15 cellular contexts compared by ENCODE assay signal in genomic region chr3:185657691-185658503, GRCh38.
DNase-seq lines count a peak whose midpoint lies in the region; ATAC-seq, FAIRE-seq and TF ChIP-seq lines count a peak whose summit lies in the region.
"Had no signal": no experiment of that assay in that cellular context is flagged by ENCODE, and none has a peak within 500 bp of the region (broad histone marks: within the 10 kb centered on the region; RNA-seq: fewer than 3 reads in every experiment).

No MANE protein-coding gene starts in this region.

- FAIRE-seq in endothelial cell of umbilical vein (lab: Jason Lieb, UNC) (no peak), HTR-8/SVneo (lab: Jason Lieb, UNC) (no peak)
- FAIRE-seq: A204.1, GM19239 had no signal

- dilution Hi-C loops in endothelial cell of umbilical vein (cut with MboI; ENCODE audit: extremely low pct_ligation_motif_present, low sequenced_read_pairs), result no loop called here

- no peaks in the 10 kb centered on the region for H3K9me3 ChIP-seq in right cardiac atrium (ENCODE audit: control insufficient read depth, low read length)
- H3K9me3 ChIP-seq in endothelial cell of umbilical vein (replicated peaks; ENCODE audit: control insufficient read depth, insufficient read depth, low read length), result no peaks in the 10 kb centered on the region
- H3K9me3 ChIP-seq in prostate gland, result no peaks in the 10 kb centered on the region
- H3K9me3 ChIP-seq in neural progenitor cell (ENCODE audit: low read depth), result no peaks in the 10 kb centered on the region

- H3K4me3 Mint-ChIP-seq in neural progenitor cell, result no peak overlapping the region
- H3K4me3 Mint-ChIP-seq: activated T-cell treated with anti-CD3 and anti-CD28 coated beads, Interleukin-2, amount 50 U/mL, for 24 hours had no signal

- ATAC-seq in right cardiac atrium (no peak), Right ventricle myocardium inferior (no peak), HG03469 (IDR thresholded peaks at IDR 0.05; ENCODE audit: unreplicated experiment) (no peak)

- H4K20me1 ChIP-seq in endothelial cell of umbilical vein (replicated peaks; ENCODE audit: control insufficient read depth, extremely low read depth, insufficient read depth, low read length) (no peaks in the 10 kb centered on the region), neural progenitor cell (ENCODE audit: low read depth) (peaks cover 18% of the 10 kb centered on the region)

- CTCF ChIA-PET in endothelial cell of umbilical vein (lab: Charles Lee), result interaction anchor here (0.6 to 7.6 kb wide), 11 partner anchors 20 to 619 kb away, joined by 3 to 223 read pairs (median 5); no protein-coding TSS in a partner anchor

- H2AFZ ChIP-seq in endothelial cell of umbilical vein (ENCODE audit: low read depth, low read length), result no peak overlapping the region
- no peak overlapping the region for H2AFZ ChIP-seq in neural progenitor cell (replicated peaks)

- H3K27me3 ChIP-seq in right cardiac atrium (ENCODE audit: control insufficient read depth, insufficient read depth), result no peaks in the 10 kb centered on the region
- no peaks in the 10 kb centered on the region for H3K27me3 ChIP-seq in endothelial cell of umbilical vein (ENCODE audit: control insufficient read depth in 2 of 2, insufficient read depth in 2 of 2, low read length in 2 of 2)
- no peaks in the 10 kb centered on the region for H3K27me3 ChIP-seq in prostate gland (replicated peaks; ENCODE audit: insufficient read depth)
- no peaks in the 10 kb centered on the region for H3K27me3 ChIP-seq in neural progenitor cell
- H3K27me3 ChIP-seq: foreskin keratinocyte had no signal

- H3K4me2 ChIP-seq in endothelial cell of umbilical vein (ENCODE audit: insufficient read depth, low read length), result no peak overlapping the region
- H3K4me2 ChIP-seq in neural progenitor cell, result no peak overlapping the region

- H3K9me1 ChIP-seq in endothelial cell of umbilical vein (replicated peaks; ENCODE audit: control insufficient read depth, extremely low read depth, insufficient read depth, low read length), result no peaks in the 10 kb centered on the region

- H3K4me1 ChIP-seq in right cardiac atrium (ENCODE audit: control insufficient read depth, insufficient read depth, low read length) (peaks cover 13% of the 10 kb centered on the region), endothelial cell of umbilical vein (ENCODE audit: control insufficient read depth, extremely low read depth, insufficient read depth, low read length) (peaks cover 55% of the 10 kb centered on the region), prostate gland (replicated peaks) (no peaks in the 10 kb centered on the region), neural progenitor cell (no peaks in the 10 kb centered on the region)

- peaks cover 30% of the 10 kb centered on the region for H3K36me3 Mint-ChIP-seq in neural progenitor cell

- H3K27me3 Mint-ChIP-seq in neural progenitor cell (ENCODE audit: insufficient read depth, low read depth), result peaks cover 11% of the 10 kb centered on the region

- H3K27ac ChIP-seq in right cardiac atrium (ENCODE audit: low read length), result peak overlapping the region; percentile 30
- peak overlapping the region; percentile 76 for H3K27ac ChIP-seq in endothelial cell of umbilical vein (ENCODE audit: insufficient read depth, low read depth, low read length)
- peak overlapping the region; percentile 30 to 35 for H3K27ac ChIP-seq in prostate gland
- H3K27ac ChIP-seq in neural progenitor cell, result no peak overlapping the region
- H3K27ac ChIP-seq: foreskin keratinocyte, HL-60 had no signal

- H3K27ac Mint-ChIP-seq in neural progenitor cell, result no peak overlapping the region
- H3K27ac Mint-ChIP-seq: activated T-cell treated with anti-CD3 and anti-CD28 coated beads, Interleukin-2, amount 50 U/mL, for 24 hours had no signal

- peaks cover 11 to 29% of the 10 kb centered on the region in 2 experiments for H3K36me3 ChIP-seq in endothelial cell of umbilical vein (ENCODE audit: control insufficient read depth in 2 of 2, extremely low read depth in 1 of 2, insufficient read depth in 2 of 2, low read length in 2 of 2)
- no peaks in the 10 kb centered on the region for H3K36me3 ChIP-seq in prostate gland
- H3K36me3 ChIP-seq in neural progenitor cell, result no peaks in the 10 kb centered on the region

- DNase-seq in right cardiac atrium (no peak), Right ventricle myocardium inferior (ENCODE audit: missing footprints) (no peak), endothelial cell of umbilical vein (ENCODE audit: low read depth, low spot score) (no peak), prostate gland (ENCODE audit: low spot score) (no peak), NCI-H446 treated with DMSO at 0.1 percent for 48 hours (lab: John Stamatoyannopoulos, UW) (no peak), neural progenitor cell (ENCODE audit: low spot score) (no peak), HTR-8/SVneo (ENCODE audit: insufficient read length, low spot score) (no peak)
- DNase-seq: activated T-cell treated with anti-CD3 and anti-CD28 coated beads, Interleukin-2, amount 50 U/mL, for 24 hours; GF-D8; NCI-H1930 had no signal

- no peak overlapping the region for H3K4me3 ChIP-seq in right cardiac atrium (ENCODE audit: low read length)
- H3K4me3 ChIP-seq in endothelial cell of umbilical vein (replicated peaks in 1 of 3; ENCODE audit: insufficient read depth in 1 of 3, low read depth in 1 of 3, low read length in 3 of 3), result no peak overlapping the region
- no peak overlapping the region for H3K4me3 ChIP-seq in prostate gland
- no peak overlapping the region for H3K4me3 ChIP-seq in neural progenitor cell

- peaks cover 5% of the 10 kb centered on the region for H3K4me1 Mint-ChIP-seq in neural progenitor cell

- BruUV-seq in endothelial cell of umbilical vein (replicated peaks; lab: Mats Ljungman, UMichigan), result TSS peak; percentile 10

- 89% methylated on average over 15 of the region's 15 CpGs for WGBS in right cardiac atrium
- WGBS in prostate gland, result 89% methylated on average over 15 of the region's 15 CpGs

- H3K79me2 ChIP-seq in endothelial cell of umbilical vein (ENCODE audit: control insufficient read depth, insufficient read depth, low read length) (peaks cover 5% of the 10 kb centered on the region), neural progenitor cell (ENCODE audit: low read depth) (peaks cover 7% of the 10 kb centered on the region)

- POLR2A ChIA-PET in endothelial cell of umbilical vein (lab: Charles Lee), result interaction anchor here (0.6 to 1.1 kb wide), 2 partner anchors 82 to 280 kb away, joined by 3 to 5 read pairs; partner anchors contain the start of gene TRA2B

- H3K9me3 Mint-ChIP-seq in neural progenitor cell, result no peaks in the 10 kb centered on the region
- H3K9me3 Mint-ChIP-seq: activated T-cell treated with anti-CD3 and anti-CD28 coated beads, Interleukin-2, amount 50 U/mL, for 24 hours had no signal

- intact Hi-C loops in right cardiac atrium (cut with DNase I) (no loop called here), Right ventricle myocardium inferior (cut with DNase I) (no loop called here), endothelial cell of umbilical vein (cut with micrococcal nuclease) (loop anchor here (10.0 kb wide), 1 partner anchor 887 kb away; the partner anchor contains the start of gene CRYGS), prostate gland (cut with DNase I) (no loop called here)

- H3K9ac ChIP-seq in endothelial cell of umbilical vein (replicated peaks; ENCODE audit: extremely low read depth, insufficient read depth, low read length), result no peak overlapping the region
- H3K9ac ChIP-seq in neural progenitor cell, result no peak overlapping the region

- peaks cover 16% of the 10 kb centered on the region for H3F3A ChIP-seq in neural progenitor cell (ENCODE audit: low read depth)

- TF ChIP-seq CTCF in endothelial cell of umbilical vein (IDR thresholded peaks at IDR 0.05; ENCODE audit: extremely low read depth in 1 of 2, insufficient read depth in 1 of 2, low read depth in 1 of 2, low read length in 2 of 2), result no peak
- TF ChIP-seq CTCF in prostate gland (IDR thresholded peaks at IDR 0.05), result no peak
- TF ChIP-seq CTCF in neural progenitor cell (IDR thresholded peaks at IDR 0.05), result no peak

- TF ChIP-seq POLR2A in endothelial cell of umbilical vein (IDR thresholded peaks at IDR 0.05; ENCODE audit: low read depth, low read length) (no peak), prostate gland (IDR thresholded peaks at IDR 0.05) (no peak)

TF ChIP-seq in endothelial cell of umbilical vein, 7 proteins besides CTCF, POLR2A, EP300 and RAD21:
- no peak for TF ChIP-seq MYC (IDR thresholded peaks at IDR 0.05; ENCODE audit: low read depth, low read length)
- no peak for TF ChIP-seq GATA2 (IDR thresholded peaks at IDR 0.05; ENCODE audit: insufficient read depth, insufficient read length, low read depth, low read length)
- no peak for TF ChIP-seq FOS (IDR thresholded peaks at IDR 0.05; ENCODE audit: borderline replicate concordance, insufficient read depth, low read length)
- TF ChIP-seq MAX (IDR thresholded peaks at IDR 0.05; ENCODE audit: insufficient read depth, insufficient read length), result no peak
